In genomic region chr12:54028324-54029201, GRCh38 we compare ENCODE assay signal across 11 cellular contexts. TPM values are rescaled to one million over a fixed set of nuclear protein-coding genes. Genes with fewer than 3 reads are reported as not detected.
DNase-seq lines count a peak whose midpoint lies in the region; ATAC-seq and FAIRE-seq lines count a peak whose summit lies in the region.
"Had no signal": no experiment of that assay in that cellular context is flagged by ENCODE, and none has a peak within 500 bp of the region (broad histone marks: within the 10 kb centered on the region; RNA-seq: fewer than 3 reads in every experiment).

TSS of gene HOXC6 (plus strand) at chr12:54028440. CDS start at chr12:54028522, 82 bp downstream.

- H3K4me3 ChIP-seq in HUES6 (ENCODE audit: low read depth, low read length), result peak within 1 kb of the TSS; percentile 33; the same call in 1 of the 2 replicates
- peak within 1 kb of the TSS; percentile 54 to 86 for H3K4me3 ChIP-seq in mesenchymal stem cell (ENCODE audit: insufficient read depth in 1 of 2, low read depth in 1 of 2, low read length in 2 of 2)

- peak within 1 kb of the TSS; percentile 86 for H3K4me2 ChIP-seq in mesenchymal stem cell (ENCODE audit: low read length, poor library complexity, severe bottlenecking)

- DNase-seq in activated naive CD8-positive, alpha-beta T cell treated with anti-CD3 and anti-CD28 coated beads, Interleukin-2, amount 10 ng/mL, durations not matched to agents 7 days and 5 days, result no peak
- DNase-seq in mesenchymal stem cell (peak; percentile 81), activated gamma-delta T cell treated with Interleukin-2 at 50 U/mL for 16 hours (no peak), NCI-H1417 treated with DMSO at 0.1 percent for 48 hours (lab: John Stamatoyannopoulos, UW) (no peak), SW 1271 (lab: John Stamatoyannopoulos, UW) (no peak)
- DNase-seq: activated CD4-positive, alpha-beta T cell treated with anti-CD3 and anti-CD28 coated beads for 48 hours; effector CD8-positive, alpha-beta T cell; NCI-H1436 had no signal

- 3% methylated on average over 28 of the region's 36 CpGs for WGBS in mesenchymal stem cell

- H3K4me1 ChIP-seq in HUES6 (ENCODE audit: control insufficient read depth, insufficient read depth, low read length), result peaks cover 37% of the 10 kb centered on the region
- H3K4me1 ChIP-seq in mesenchymal stem cell (ENCODE audit: control insufficient read depth, insufficient read depth, low read depth, low read length), result peaks cover 39% of the 10 kb centered on the region

- H4K8ac ChIP-seq in mesenchymal stem cell (ENCODE audit: low read length), result peak within 1 kb of the TSS; percentile 99

- peak; percentile 92 for FAIRE-seq in A204.1 (lab: Jason Lieb, UNC)

- peak within 1 kb of the TSS; percentile 2 for H3K4me3 Mint-ChIP-seq in activated naive CD8-positive, alpha-beta T cell treated with anti-CD3 and anti-CD28 coated beads, Interleukin-2, amount 10 ng/mL, durations not matched to agents 7 days and 5 days

- peak within 1 kb of the TSS; percentile 99 for H4K91ac ChIP-seq in mesenchymal stem cell (ENCODE audit: low read length)

- H2BK12ac ChIP-seq in mesenchymal stem cell (ENCODE audit: low read length in 2 of 2), result peak within 1 kb of the TSS; percentile 21 to 54

- no peaks in the 10 kb centered on the region for H3K36me3 Mint-ChIP-seq in activated naive CD8-positive, alpha-beta T cell treated with anti-CD3 and anti-CD28 coated beads, Interleukin-2, amount 10 ng/mL, durations not matched to agents 7 days and 5 days

- H3K27ac ChIP-seq in HUES6 (ENCODE audit: low read depth, low read length) (no peak within 1 kb of the TSS), mesenchymal stem cell (ENCODE audit: low read length, poor library complexity, severe bottlenecking) (peak within 1 kb of the TSS; percentile 90)

- peak within 1 kb of the TSS; percentile 80 for H3K9ac ChIP-seq in HUES6 (ENCODE audit: low read length)
- peak within 1 kb of the TSS; percentile 96 for H3K9ac ChIP-seq in mesenchymal stem cell (ENCODE audit: low read length)

- H3K4me1 Mint-ChIP-seq in activated naive CD8-positive, alpha-beta T cell treated with anti-CD3 and anti-CD28 coated beads, Interleukin-2, amount 10 ng/mL, durations not matched to agents 7 days and 5 days, result peaks cover 22% of the 10 kb centered on the region

- no peak within 1 kb of the TSS for H3K23ac ChIP-seq in mesenchymal stem cell (ENCODE audit: low read length in 2 of 2)

- H3K27ac Mint-ChIP-seq in activated naive CD8-positive, alpha-beta T cell treated with anti-CD3 and anti-CD28 coated beads, Interleukin-2, amount 10 ng/mL, durations not matched to agents 7 days and 5 days, result no peak within 1 kb of the TSS

- H3K14ac ChIP-seq in mesenchymal stem cell (ENCODE audit: low read length in 2 of 2), result peak within 1 kb of the TSS; percentile 36 to 76

- ATAC-seq in activated naive CD8-positive, alpha-beta T cell treated with anti-CD3 and anti-CD28 coated beads, Interleukin-2, amount 10 ng/mL, durations not matched to agents 7 days and 5 days (ENCODE audit: low read depth), result no peak
- no peak for ATAC-seq in HG03520 (IDR thresholded peaks at IDR 0.05; ENCODE audit: unreplicated experiment)

- peak within 1 kb of the TSS; percentile 93 for H2BK15ac ChIP-seq in mesenchymal stem cell (ENCODE audit: low read depth, poor library complexity, severe bottlenecking)

- no peaks in the 10 kb centered on the region for H3K9me3 Mint-ChIP-seq in activated naive CD8-positive, alpha-beta T cell treated with anti-CD3 and anti-CD28 coated beads, Interleukin-2, amount 10 ng/mL, durations not matched to agents 7 days and 5 days

- POLR2A ChIA-PET in activated naive CD8-positive, alpha-beta T cell treated with anti-CD3 and anti-CD28 coated beads, Interleukin-2, amount 10 ng/mL, durations not matched to agents 7 days and 5 days (lab: Charles Lee), result interaction anchor here (0.5 kb wide), 1 partner anchor 20 kb away, joined by 4 read pairs; the partner anchor contains the start of gene HOXC8

- H2AFZ ChIP-seq in mesenchymal stem cell (ENCODE audit: low read depth, low read length), result no peak within 1 kb of the TSS

- no peaks in the 10 kb centered on the region for H3K9me3 ChIP-seq in HUES6 (ENCODE audit: control insufficient read depth, insufficient read depth, low read depth, low read length)
- H3K9me3 ChIP-seq in mesenchymal stem cell (ENCODE audit: control insufficient read depth, low read length), result no peaks in the 10 kb centered on the region

- H3K27me3 Mint-ChIP-seq in activated naive CD8-positive, alpha-beta T cell treated with anti-CD3 and anti-CD28 coated beads, Interleukin-2, amount 10 ng/mL, durations not matched to agents 7 days and 5 days, result peaks cover 91% of the 10 kb centered on the region

- H3K18ac ChIP-seq in mesenchymal stem cell (ENCODE audit: low read depth in 1 of 2, low read length in 2 of 2), result peak within 1 kb of the TSS; percentile 77 to 79

- peak within 1 kb of the TSS; percentile 92 for H2AK5ac ChIP-seq in mesenchymal stem cell (ENCODE audit: low read length, severe bottlenecking)

- H2BK5ac ChIP-seq in mesenchymal stem cell (ENCODE audit: low read depth, low read length, poor library complexity, severe bottlenecking), result peak within 1 kb of the TSS; percentile 92

- H3K27me3 ChIP-seq in HUES6 (ENCODE audit: control insufficient read depth, insufficient read depth, low read length) (peaks cover 100% of the 10 kb centered on the region), mesenchymal stem cell (ENCODE audit: control insufficient read depth in 1 of 2, insufficient read depth in 1 of 2, low read length in 2 of 2) (peaks cover 0 to 3% of the 10 kb centered on the region in 2 experiments)

- H2BK120ac ChIP-seq in mesenchymal stem cell (ENCODE audit: low read depth, low read length), result peak within 1 kb of the TSS; percentile 97

- H3K79me1 ChIP-seq in mesenchymal stem cell (replicated peaks; ENCODE audit: low read length, poor library complexity, severe bottlenecking), result no peaks in the 10 kb centered on the region

- peak within 1 kb of the TSS; percentile 79 to 94 for H3K4ac ChIP-seq in mesenchymal stem cell (ENCODE audit: low read depth in 1 of 2, low read length in 2 of 2)

- H3K36me3 ChIP-seq in HUES6 (ENCODE audit: control insufficient read depth, insufficient read depth, low read length) (no peaks in the 10 kb centered on the region), mesenchymal stem cell (ENCODE audit: control insufficient read depth in 1 of 2, insufficient read depth in 2 of 2, low read depth in 1 of 2, low read length in 2 of 2) (peaks cover 7 to 18% of the 10 kb centered on the region in 2 experiments)

RNA-seq across cellular contexts. Expression of gene HOXC6, which starts in this region (rescaled TPM):
- total RNA-seq in activated naive CD8-positive, alpha-beta T cell treated with anti-CD3 and anti-CD28 coated beads, Interleukin-2, amount 10 ng/mL, durations not matched to agents 7 days and 5 days, result not detected
- 49.1 TPM for polyA plus RNA-seq in mesenchymal stem cell (2013, experiment 1 of 2)
- polyA plus RNA-seq in mesenchymal stem cell (2013, experiment 2 of 2), result 49.1 TPM
